19 cellular contexts compared by ENCODE assay signal in genomic region chr1:116501870-116502244, GRCh38.
DNase-seq lines count a peak whose midpoint lies in the region; ATAC-seq and TF ChIP-seq lines count a peak whose summit lies in the region.
"Had no signal": no experiment of that assay in that cellular context is flagged by ENCODE, and none has a peak within 500 bp of the region (broad histone marks: within the 10 kb centered on the region; RNA-seq: fewer than 3 reads in every experiment).

No MANE protein-coding gene starts in this region.

- no peaks in the 10 kb centered on the region for H3K27me3 Mint-ChIP-seq in activated T-cell treated with anti-CD3 and anti-CD28 coated beads, Interleukin-2, amount 50 U/mL, for 24 hours
- H3K27me3 Mint-ChIP-seq in activated T-cell treated with anti-CD3 and anti-CD28 coated beads, Interleukin-2, amount 50 U/mL, for 72 hours (ENCODE audit: low read depth), result no peaks in the 10 kb centered on the region
- H3K27me3 Mint-ChIP-seq in CD4-positive, alpha-beta T cell, result no peaks in the 10 kb centered on the region
- H3K27me3 Mint-ChIP-seq in activated T-helper 17 cell treated with anti-CD3 and anti-CD28 coated beads, Interleukin-2, amount 50 U/mL, for 72 hours, result no peaks in the 10 kb centered on the region
- H3K27me3 Mint-ChIP-seq in natural killer cell (ENCODE audit: low read depth in 2 of 2), result no peaks in the 10 kb centered on the region

- H3K9me3 ChIP-seq in CD4-positive, alpha-beta T cell (ENCODE audit: control insufficient read depth, low read length), result no peaks in the 10 kb centered on the region
- H3K9me3 ChIP-seq in vagina, result no peaks in the 10 kb centered on the region
- H3K9me3 ChIP-seq: SJSA1 had no signal

- H3K27ac Mint-ChIP-seq in activated T-cell treated with anti-CD3 and anti-CD28 coated beads, Interleukin-2, amount 50 U/mL, for 24 hours, result peak overlapping the region; percentile 64
- H3K27ac Mint-ChIP-seq in activated T-cell treated with anti-CD3 and anti-CD28 coated beads, Interleukin-2, amount 50 U/mL, for 72 hours, result no peak overlapping the region
- H3K27ac Mint-ChIP-seq in CD4-positive, alpha-beta T cell, result peak overlapping the region; percentile 89
- H3K27ac Mint-ChIP-seq in activated T-helper 17 cell treated with anti-CD3 and anti-CD28 coated beads, Interleukin-2, amount 50 U/mL, for 72 hours, result peak overlapping the region; percentile 95
- H3K27ac Mint-ChIP-seq in natural killer cell, result peak overlapping the region; percentile 98 to 99

- H3K27me3 ChIP-seq in CD4-positive, alpha-beta T cell (ENCODE audit: control insufficient read depth, insufficient read depth, low read length), result no peaks in the 10 kb centered on the region
- no peaks in the 10 kb centered on the region for H3K27me3 ChIP-seq in vagina
- H3K27me3 ChIP-seq: SJSA1 had no signal

- H3K4me1 ChIP-seq in vagina, result peaks cover 28% of the 10 kb centered on the region

- no peak overlapping the region for H3K27ac ChIP-seq in CD4-positive, alpha-beta T cell (ENCODE audit: low read depth, low read length)
- no peak overlapping the region for H3K27ac ChIP-seq in vagina
- H3K27ac ChIP-seq: SJSA1 had no signal

- no peak for ATAC-seq in activated T-cell treated with anti-CD3 and anti-CD28 coated beads, Interleukin-2, amount 50 U/mL, for 72 hours (replicated peaks in 1 of 2)
- ATAC-seq in CD4-positive, alpha-beta T cell (ENCODE audit: poor library complexity), result no peak
- ATAC-seq in activated T-helper 17 cell treated with anti-CD3 and anti-CD28 coated beads, Interleukin-2, amount 50 U/mL, for 72 hours (replicated peaks), result no peak
- no peak for ATAC-seq in natural killer cell
- no peak for ATAC-seq in GM19452 (IDR thresholded peaks at IDR 0.05; ENCODE audit: unreplicated experiment)
- ATAC-seq: HCT116 had no signal

- H3K4me3 ChIP-seq in vagina, result no peak overlapping the region
- H3K4me3 ChIP-seq: SJSA1 had no signal

- intact Hi-C loops in CD4-positive, alpha-beta T cell (cut with DNase I, micrococcal nuclease), result loop anchor here (5.0 kb wide), 3 partner anchors 55 to 785 kb away; no protein-coding TSS in a partner anchor
- intact Hi-C loops in natural killer cell (cut with micrococcal nuclease) (loop anchor here (5.0 to 10.0 kb wide), 2 partner anchors 65 to 1153 kb away; no protein-coding TSS in a partner anchor), vagina (cut with DNase I) (no loop called here)

- no peaks in the 10 kb centered on the region for H3K9me3 Mint-ChIP-seq in activated T-cell treated with anti-CD3 and anti-CD28 coated beads, Interleukin-2, amount 50 U/mL, for 24 hours
- no peaks in the 10 kb centered on the region for H3K9me3 Mint-ChIP-seq in activated T-cell treated with anti-CD3 and anti-CD28 coated beads, Interleukin-2, amount 50 U/mL, for 72 hours
- H3K9me3 Mint-ChIP-seq in CD4-positive, alpha-beta T cell, result no peaks in the 10 kb centered on the region
- H3K9me3 Mint-ChIP-seq in activated T-helper 17 cell treated with anti-CD3 and anti-CD28 coated beads, Interleukin-2, amount 50 U/mL, for 72 hours, result no peaks in the 10 kb centered on the region
- no peaks in the 10 kb centered on the region for H3K9me3 Mint-ChIP-seq in natural killer cell
- H3K9me3 Mint-ChIP-seq: CD14-positive monocyte, IgD-negative memory B cell had no signal

- peaks cover 52% of the 10 kb centered on the region for H3K4me1 Mint-ChIP-seq in activated T-cell treated with anti-CD3 and anti-CD28 coated beads, Interleukin-2, amount 50 U/mL, for 24 hours (ENCODE audit: low read depth)
- H3K4me1 Mint-ChIP-seq in activated T-cell treated with anti-CD3 and anti-CD28 coated beads, Interleukin-2, amount 50 U/mL, for 72 hours (ENCODE audit: low read depth), result peaks cover 53% of the 10 kb centered on the region
- H3K4me1 Mint-ChIP-seq in CD4-positive, alpha-beta T cell (ENCODE audit: low read depth), result peaks cover 43% of the 10 kb centered on the region
- H3K4me1 Mint-ChIP-seq in activated T-helper 17 cell treated with anti-CD3 and anti-CD28 coated beads, Interleukin-2, amount 50 U/mL, for 72 hours, result peaks cover 38% of the 10 kb centered on the region
- peaks cover 68 to 72% of the 10 kb centered on the region in 2 donors for H3K4me1 Mint-ChIP-seq in natural killer cell

- POLR2A ChIA-PET in CD4-positive, alpha-beta T cell (lab: Charles Lee), result interaction anchor here (1.1 to 1.4 kb wide), 2 partner anchors 351 to 363 kb away, joined by 3 read pairs; no protein-coding TSS in a partner anchor

- DNase-seq in activated T-cell treated with anti-CD3 and anti-CD28 coated beads, Interleukin-2, amount 50 U/mL, for 24 hours, result no peak
- DNase-seq in activated T-cell treated with anti-CD3 and anti-CD28 coated beads, Interleukin-2, amount 50 U/mL, for 72 hours, result no peak
- DNase-seq in CD4-positive, alpha-beta T cell, result no peak
- DNase-seq in natural killer cell (no peak), vagina (ENCODE audit: extremely low spot score in 2 of 2) (no peak), globus pallidus (ENCODE audit: low spot score) (no peak)
- DNase-seq: 8988T, COR-L47, DMS79, NCI-H1105 treated with DMSO at 0.1 percent for 48 hours, NCI-H2081 treated with DMSO at 0.1 percent for 48 hours, NCI-H2171 treated with DMSO at 0.1 percent for 48 hours, NCI-H526 had no signal

- no peaks in the 10 kb centered on the region for H3K36me3 ChIP-seq in vagina
- H3K36me3 ChIP-seq: SJSA1 had no signal

- CTCF ChIA-PET in CD4-positive, alpha-beta T cell (lab: Charles Lee), result interaction anchor here (1.2 to 5.3 kb wide), 3 partner anchors 16 to 362 kb away, joined by 3 to 25 read pairs (median 4); no protein-coding TSS in a partner anchor

- TF ChIP-seq CTCF in CD4-positive, alpha-beta T cell (IDR thresholded peaks at IDR 0.05), result no peak
- TF ChIP-seq CTCF in natural killer cell (IDR thresholded peaks at IDR 0.05), result no peak
- no peak for TF ChIP-seq CTCF in vagina (IDR thresholded peaks at IDR 0.05)

- H3K4me3 Mint-ChIP-seq in activated T-cell treated with anti-CD3 and anti-CD28 coated beads, Interleukin-2, amount 50 U/mL, for 24 hours, result no peak overlapping the region
- H3K4me3 Mint-ChIP-seq in activated T-cell treated with anti-CD3 and anti-CD28 coated beads, Interleukin-2, amount 50 U/mL, for 72 hours, result no peak overlapping the region
- H3K4me3 Mint-ChIP-seq in CD4-positive, alpha-beta T cell, result no peak overlapping the region
- H3K4me3 Mint-ChIP-seq in activated T-helper 17 cell treated with anti-CD3 and anti-CD28 coated beads, Interleukin-2, amount 50 U/mL, for 72 hours, result no peak overlapping the region
- no peak overlapping the region for H3K4me3 Mint-ChIP-seq in natural killer cell
- H3K4me3 Mint-ChIP-seq: CD14-positive monocyte, IgD-negative memory B cell had no signal

- TF ChIP-seq POLR2A in vagina (IDR thresholded peaks at IDR 0.05), result no peak

- H3K36me3 Mint-ChIP-seq in activated T-cell treated with anti-CD3 and anti-CD28 coated beads, Interleukin-2, amount 50 U/mL, for 24 hours (ENCODE audit: low read depth), result no peaks in the 10 kb centered on the region
- no peaks in the 10 kb centered on the region for H3K36me3 Mint-ChIP-seq in activated T-cell treated with anti-CD3 and anti-CD28 coated beads, Interleukin-2, amount 50 U/mL, for 72 hours (ENCODE audit: insufficient read depth in 2 of 2)
- no peaks in the 10 kb centered on the region for H3K36me3 Mint-ChIP-seq in CD4-positive, alpha-beta T cell (ENCODE audit: low read depth)
- no peaks in the 10 kb centered on the region for H3K36me3 Mint-ChIP-seq in activated T-helper 17 cell treated with anti-CD3 and anti-CD28 coated beads, Interleukin-2, amount 50 U/mL, for 72 hours (ENCODE audit: low read depth)
- H3K36me3 Mint-ChIP-seq in natural killer cell, result no peaks in the 10 kb centered on the region
